ENCODE assay signal across 1 cellular context in the genomic region with DNA sequence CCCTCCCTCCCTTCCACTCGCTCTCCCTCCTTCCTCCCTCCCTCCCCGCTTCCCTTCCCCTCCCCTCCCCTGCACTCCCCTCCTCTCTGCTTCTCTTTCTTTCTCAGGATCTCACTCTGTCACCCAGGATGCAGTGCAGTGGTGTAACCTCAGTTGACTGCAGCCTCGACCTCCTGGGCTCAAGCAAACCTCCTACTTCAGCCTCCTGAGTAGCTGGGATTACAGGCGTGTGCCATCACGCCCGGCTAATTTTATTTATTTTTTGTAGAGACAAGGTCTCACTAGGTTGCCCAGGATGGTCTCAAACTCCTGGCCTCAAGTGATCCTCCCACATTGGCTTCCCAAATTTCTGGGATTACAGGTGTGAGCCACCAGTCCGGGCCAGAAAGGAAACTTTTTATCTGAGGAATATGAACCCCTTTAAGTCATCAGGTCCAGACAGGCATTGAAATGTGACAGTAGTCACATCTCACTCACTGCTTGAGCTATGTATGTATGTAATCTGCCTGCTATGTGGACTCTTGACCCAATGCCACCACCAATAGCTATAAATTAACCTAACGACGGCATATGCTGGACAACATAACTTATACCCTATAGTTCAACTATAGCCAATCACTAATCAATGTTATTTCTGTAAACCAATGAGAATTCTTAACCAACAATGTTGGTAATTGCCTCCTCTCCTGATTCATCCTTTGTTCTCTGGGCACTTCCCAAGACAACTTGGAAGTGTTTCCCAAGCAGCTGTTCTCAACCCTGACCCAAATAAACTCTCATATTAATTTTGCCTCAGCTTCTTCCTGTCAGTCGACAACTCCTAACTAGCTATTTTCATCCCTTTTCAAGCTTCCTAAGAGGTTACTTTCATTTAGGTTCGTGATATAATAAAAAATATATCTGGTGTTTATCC.
TF ChIP-seq lines count a peak whose summit lies in the region.

No MANE protein-coding gene starts in this region.

TF ChIP-seq in IMR-90, 13 proteins besides CTCF, POLR2A, EP300 and RAD21:
- TF ChIP-seq MAFK (IDR thresholded peaks at IDR 0.05; ENCODE audit: low read depth, low read length) (no peak), BHLHE40 (IDR thresholded peaks at IDR 0.05; ENCODE audit: low read depth, low read length) (no peak), SMC3 (IDR thresholded peaks at IDR 0.05; ENCODE audit: low read depth, low read length) (no peak), RFX5 (IDR thresholded peaks at IDR 0.05; ENCODE audit: low read depth, low read length) (no peak), CHD1 (IDR thresholded peaks at IDR 0.05; ENCODE audit: low read depth, low read length) (no peak), FOS (IDR thresholded peaks at IDR 0.05; ENCODE audit: low read depth, low read length) (no peak), RCOR1 (IDR thresholded peaks at IDR 0.05; ENCODE audit: insufficient replicate concordance, low read length) (no peak), MXI1 (IDR thresholded peaks at IDR 0.05; ENCODE audit: borderline replicate concordance, low read depth, low read length) (no peak), MAZ (IDR thresholded peaks at IDR 0.05; ENCODE audit: borderline replicate concordance, low read depth, low read length) (no peak), CEBPB (IDR thresholded peaks at IDR 0.05; ENCODE audit: low read depth, low read length) (no peak), NFE2L2 (IDR thresholded peaks at IDR 0.05; ENCODE audit: low read depth, low read length) (no peak)
- TF ChIP-seq, protein P1, sequence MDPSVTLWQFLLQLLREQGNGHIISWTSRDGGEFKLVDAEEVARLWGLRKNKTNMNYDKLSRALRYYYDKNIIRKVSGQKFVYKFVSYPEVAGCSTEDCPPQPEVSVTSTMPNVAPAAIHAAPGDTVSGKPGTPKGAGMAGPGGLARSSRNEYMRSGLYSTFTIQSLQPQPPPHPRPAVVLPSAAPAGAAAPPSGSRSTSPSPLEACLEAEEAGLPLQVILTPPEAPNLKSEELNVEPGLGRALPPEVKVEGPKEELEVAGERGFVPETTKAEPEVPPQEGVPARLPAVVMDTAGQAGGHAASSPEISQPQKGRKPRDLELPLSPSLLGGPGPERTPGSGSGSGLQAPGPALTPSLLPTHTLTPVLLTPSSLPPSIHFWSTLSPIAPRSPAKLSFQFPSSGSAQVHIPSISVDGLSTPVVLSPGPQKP (IDR thresholded peaks at IDR 0.05; ENCODE audit: borderline replicate concordance, low read depth, low read length), result no peak
- TF ChIP-seq, protein P2, sequence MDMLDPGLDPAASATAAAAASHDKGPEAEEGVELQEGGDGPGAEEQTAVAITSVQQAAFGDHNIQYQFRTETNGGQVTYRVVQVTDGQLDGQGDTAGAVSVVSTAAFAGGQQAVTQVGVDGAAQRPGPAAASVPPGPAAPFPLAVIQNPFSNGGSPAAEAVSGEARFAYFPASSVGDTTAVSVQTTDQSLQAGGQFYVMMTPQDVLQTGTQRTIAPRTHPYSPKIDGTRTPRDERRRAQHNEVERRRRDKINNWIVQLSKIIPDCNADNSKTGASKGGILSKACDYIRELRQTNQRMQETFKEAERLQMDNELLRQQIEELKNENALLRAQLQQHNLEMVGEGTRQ (IDR thresholded peaks at IDR 0.05; ENCODE audit: low read depth, low read length), result no peak
TF ChIP-seq in IMR-90: peak in this region for 0.
